1 cellular context compared by ENCODE assay signal in genomic region chr2:54569745-54570296, GRCh38.
TF ChIP-seq lines count a peak whose summit lies in the region.

No MANE protein-coding gene starts in this region.

TF ChIP-seq in HepG2, 621 proteins besides CTCF, POLR2A, EP300 and RAD21 (continued from another document and continues in another):
- TF ChIP-seq, protein P1, sequence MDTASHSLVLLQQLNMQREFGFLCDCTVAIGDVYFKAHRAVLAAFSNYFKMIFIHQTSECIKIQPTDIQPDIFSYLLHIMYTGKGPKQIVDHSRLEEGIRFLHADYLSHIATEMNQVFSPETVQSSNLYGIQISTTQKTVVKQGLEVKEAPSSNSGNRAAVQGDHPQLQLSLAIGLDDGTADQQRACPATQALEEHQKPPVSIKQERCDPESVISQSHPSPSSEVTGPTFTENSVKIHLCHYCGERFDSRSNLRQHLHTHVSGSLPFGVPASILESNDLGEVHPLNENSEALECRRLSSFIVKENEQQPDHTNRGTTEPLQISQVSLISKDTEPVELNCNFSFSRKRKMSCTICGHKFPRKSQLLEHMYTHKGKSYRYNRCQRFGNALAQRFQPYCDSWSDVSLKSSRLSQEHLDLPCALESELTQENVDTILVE (CRISPR knock-in tag; IDR thresholded peaks at IDR 0.05), result no peak
- TF ChIP-seq RXRA (CRISPR knock-in tag; IDR thresholded peaks at IDR 0.05), result no peak
- TF ChIP-seq ZNF337 (CRISPR knock-in tag; IDR thresholded peaks at IDR 0.05; ENCODE audit: borderline replicate concordance, low read depth), result no peak; the same call in 1 of the 2 replicates
- TF ChIP-seq, protein P2, sequence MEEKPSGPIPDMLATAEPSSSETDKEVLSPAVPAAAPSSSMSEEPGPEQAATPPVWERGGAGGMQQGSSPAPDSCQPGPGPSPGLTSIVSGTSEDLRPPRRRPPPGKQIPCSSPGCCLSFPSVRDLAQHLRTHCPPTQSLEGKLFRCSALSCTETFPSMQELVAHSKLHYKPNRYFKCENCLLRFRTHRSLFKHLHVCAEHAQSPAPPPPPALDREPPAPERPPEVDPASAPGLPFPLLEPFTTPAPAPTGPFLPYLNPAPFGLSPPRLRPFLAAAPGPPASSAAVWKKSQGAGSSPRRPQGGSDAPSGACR (CRISPR knock-in tag; IDR thresholded peaks at IDR 0.05), result no peak; the same call in 1 of the 2 replicates
- TF ChIP-seq ZNF577 (CRISPR knock-in tag; IDR thresholded peaks at IDR 0.05; ENCODE audit: borderline replicate concordance, low read depth), result no peak
- TF ChIP-seq ZNF670 (CRISPR knock-in tag; IDR thresholded peaks at IDR 0.05; ENCODE audit: borderline replicate concordance), result no peak
- TF ChIP-seq SETDB1 (CRISPR knock-in tag; IDR thresholded peaks at IDR 0.05; ENCODE audit: borderline replicate concordance), result no peak
- TF ChIP-seq ARNT2 (CRISPR knock-in tag; IDR thresholded peaks at IDR 0.05; ENCODE audit: low read depth), result no peak
- TF ChIP-seq SP1 (IDR thresholded peaks at IDR 0.05), result no peak
- no peak for TF ChIP-seq SP1 (CRISPR knock-in tag; IDR thresholded peaks at IDR 0.05)
- peak; percentile 26; the same call in 1 of the 2 replicates for TF ChIP-seq ZFX (CRISPR knock-in tag; IDR thresholded peaks at IDR 0.05; ENCODE audit: low read depth)
- TF ChIP-seq, protein P3, sequence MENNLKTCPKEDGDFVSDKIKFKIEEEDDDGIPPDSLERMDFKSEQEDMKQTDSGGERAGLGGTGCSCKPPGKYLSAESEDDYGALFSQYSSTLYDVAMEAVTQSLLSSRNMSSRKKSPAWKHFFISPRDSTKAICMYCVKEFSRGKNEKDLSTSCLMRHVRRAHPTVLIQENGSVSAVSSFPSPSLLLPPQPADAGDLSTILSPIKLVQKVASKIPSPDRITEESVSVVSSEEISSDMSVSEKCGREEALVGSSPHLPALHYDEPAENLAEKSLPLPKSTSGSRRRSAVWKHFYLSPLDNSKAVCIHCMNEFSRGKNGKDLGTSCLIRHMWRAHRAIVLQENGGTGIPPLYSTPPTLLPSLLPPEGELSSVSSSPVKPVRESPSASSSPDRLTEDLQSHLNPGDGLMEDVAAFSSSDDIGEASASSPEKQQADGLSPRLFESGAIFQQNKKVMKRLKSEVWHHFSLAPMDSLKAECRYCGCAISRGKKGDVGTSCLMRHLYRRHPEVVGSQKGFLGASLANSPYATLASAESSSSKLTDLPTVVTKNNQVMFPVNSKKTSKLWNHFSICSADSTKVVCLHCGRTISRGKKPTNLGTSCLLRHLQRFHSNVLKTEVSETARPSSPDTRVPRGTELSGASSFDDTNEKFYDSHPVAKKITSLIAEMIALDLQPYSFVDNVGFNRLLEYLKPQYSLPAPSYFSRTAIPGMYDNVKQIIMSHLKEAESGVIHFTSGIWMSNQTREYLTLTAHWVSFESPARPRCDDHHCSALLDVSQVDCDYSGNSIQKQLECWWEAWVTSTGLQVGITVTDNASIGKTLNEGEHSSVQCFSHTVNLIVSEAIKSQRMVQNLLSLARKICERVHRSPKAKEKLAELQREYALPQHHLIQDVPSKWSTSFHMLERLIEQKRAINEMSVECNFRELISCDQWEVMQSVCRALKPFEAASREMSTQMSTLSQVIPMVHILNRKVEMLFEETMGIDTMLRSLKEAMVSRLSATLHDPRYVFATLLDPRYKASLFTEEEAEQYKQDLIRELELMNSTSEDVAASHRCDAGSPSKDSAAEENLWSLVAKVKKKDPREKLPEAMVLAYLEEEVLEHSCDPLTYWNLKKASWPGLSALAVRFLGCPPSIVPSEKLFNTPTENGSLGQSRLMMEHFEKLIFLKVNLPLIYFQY (CRISPR knock-in tag; IDR thresholded peaks at IDR 0.05; ENCODE audit: borderline replicate concordance), result no peak
- TF ChIP-seq HMGA1 (CRISPR knock-in tag; conservative IDR thresholded peaks at IDR 0.05), result no peak
- TF ChIP-seq MBD4 (IDR thresholded peaks at IDR 0.05; ENCODE audit: borderline replicate concordance, low read length), result 0 out of 2 replicates have a peak, but pooled peaks have one; percentile 20
- no peak for TF ChIP-seq REL (CRISPR knock-in tag; conservative IDR thresholded peaks at IDR 0.05)
- TF ChIP-seq NR3C1 (CRISPR knock-in tag; IDR thresholded peaks at IDR 0.05), result no peak
- TF ChIP-seq PRPF4 (IDR thresholded peaks at IDR 0.05; ENCODE audit: low read depth, low read length, poor library complexity, severe bottlenecking), result peak; percentile 32
- no peak for TF ChIP-seq ZBTB7B (CRISPR knock-in tag; IDR thresholded peaks at IDR 0.05)
- peak; percentile 73; the same call in 1 of the 2 replicates for TF ChIP-seq ZFP90 (CRISPR knock-in tag; IDR thresholded peaks at IDR 0.05; ENCODE audit: borderline replicate concordance)
- TF ChIP-seq ATF7-NPFF (CRISPR knock-in tag; IDR thresholded peaks at IDR 0.05; ENCODE audit: low read depth), result no peak
- TF ChIP-seq ZNF652 (CRISPR knock-in tag; IDR thresholded peaks at IDR 0.05; ENCODE audit: borderline replicate concordance, low read depth), result no peak
- TF ChIP-seq NCOA2 (CRISPR knock-in tag; IDR thresholded peaks at IDR 0.05), result no peak
- peak; percentile 53; the same call in 1 of the 2 replicates for TF ChIP-seq BCL6 (CRISPR knock-in tag; IDR thresholded peaks at IDR 0.05)
- no peak for TF ChIP-seq BORCS8-MEF2B (CRISPR knock-in tag; IDR thresholded peaks at IDR 0.05)
- TF ChIP-seq GATAD2A (CRISPR knock-in tag; IDR thresholded peaks at IDR 0.05), result peak; percentile 39; the same call in 1 of the 2 replicates
- no peak for TF ChIP-seq ZNF782 (CRISPR knock-in tag; IDR thresholded peaks at IDR 0.05; ENCODE audit: borderline replicate concordance)
- peak; percentile 45; the same call in 1 of the 2 replicates for TF ChIP-seq ZMYM2 (CRISPR knock-in tag; IDR thresholded peaks at IDR 0.05)
- TF ChIP-seq UBTF (CRISPR knock-in tag; IDR thresholded peaks at IDR 0.05), result peak; percentile 5; the same call in 1 of the 2 replicates
- TF ChIP-seq POGZ (CRISPR knock-in tag; IDR thresholded peaks at IDR 0.05), result no peak
- no peak for TF ChIP-seq NONO (IDR thresholded peaks at IDR 0.05)
- TF ChIP-seq NONO (CRISPR knock-in tag; conservative IDR thresholded peaks at IDR 0.05), result no peak
- TF ChIP-seq ZNF878 (CRISPR knock-in tag; IDR thresholded peaks at IDR 0.05), result no peak
- TF ChIP-seq ATM (IDR thresholded peaks at IDR 0.05; ENCODE audit: borderline replicate concordance), result no peak
- no peak for TF ChIP-seq MTA3 (CRISPR knock-in tag; IDR thresholded peaks at IDR 0.05)
- no peak for TF ChIP-seq ZNF382 (CRISPR knock-in tag; IDR thresholded peaks at IDR 0.05; ENCODE audit: borderline replicate concordance)
- no peak for TF ChIP-seq SIX4 (CRISPR knock-in tag; IDR thresholded peaks at IDR 0.05)
- TF ChIP-seq, protein P4, sequence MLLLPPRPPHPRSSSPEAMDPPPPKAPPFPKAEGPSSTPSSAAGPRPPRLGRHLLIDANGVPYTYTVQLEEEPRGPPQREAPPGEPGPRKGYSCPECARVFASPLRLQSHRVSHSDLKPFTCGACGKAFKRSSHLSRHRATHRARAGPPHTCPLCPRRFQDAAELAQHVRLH (CRISPR knock-in tag; IDR thresholded peaks at IDR 0.05; ENCODE audit: borderline replicate concordance, low read depth), result no peak
- TF ChIP-seq CBX1 (IDR thresholded peaks at IDR 0.05; ENCODE audit: low read depth), result no peak
- 0 out of 2 replicates have a peak, but pooled peaks have one; percentile 52 for TF ChIP-seq FOXC1 (CRISPR knock-in tag; IDR thresholded peaks at IDR 0.05; ENCODE audit: borderline replicate concordance)
- no peak for TF ChIP-seq SSRP1 (CRISPR knock-in tag; IDR thresholded peaks at IDR 0.05)
- TF ChIP-seq, protein P5, sequence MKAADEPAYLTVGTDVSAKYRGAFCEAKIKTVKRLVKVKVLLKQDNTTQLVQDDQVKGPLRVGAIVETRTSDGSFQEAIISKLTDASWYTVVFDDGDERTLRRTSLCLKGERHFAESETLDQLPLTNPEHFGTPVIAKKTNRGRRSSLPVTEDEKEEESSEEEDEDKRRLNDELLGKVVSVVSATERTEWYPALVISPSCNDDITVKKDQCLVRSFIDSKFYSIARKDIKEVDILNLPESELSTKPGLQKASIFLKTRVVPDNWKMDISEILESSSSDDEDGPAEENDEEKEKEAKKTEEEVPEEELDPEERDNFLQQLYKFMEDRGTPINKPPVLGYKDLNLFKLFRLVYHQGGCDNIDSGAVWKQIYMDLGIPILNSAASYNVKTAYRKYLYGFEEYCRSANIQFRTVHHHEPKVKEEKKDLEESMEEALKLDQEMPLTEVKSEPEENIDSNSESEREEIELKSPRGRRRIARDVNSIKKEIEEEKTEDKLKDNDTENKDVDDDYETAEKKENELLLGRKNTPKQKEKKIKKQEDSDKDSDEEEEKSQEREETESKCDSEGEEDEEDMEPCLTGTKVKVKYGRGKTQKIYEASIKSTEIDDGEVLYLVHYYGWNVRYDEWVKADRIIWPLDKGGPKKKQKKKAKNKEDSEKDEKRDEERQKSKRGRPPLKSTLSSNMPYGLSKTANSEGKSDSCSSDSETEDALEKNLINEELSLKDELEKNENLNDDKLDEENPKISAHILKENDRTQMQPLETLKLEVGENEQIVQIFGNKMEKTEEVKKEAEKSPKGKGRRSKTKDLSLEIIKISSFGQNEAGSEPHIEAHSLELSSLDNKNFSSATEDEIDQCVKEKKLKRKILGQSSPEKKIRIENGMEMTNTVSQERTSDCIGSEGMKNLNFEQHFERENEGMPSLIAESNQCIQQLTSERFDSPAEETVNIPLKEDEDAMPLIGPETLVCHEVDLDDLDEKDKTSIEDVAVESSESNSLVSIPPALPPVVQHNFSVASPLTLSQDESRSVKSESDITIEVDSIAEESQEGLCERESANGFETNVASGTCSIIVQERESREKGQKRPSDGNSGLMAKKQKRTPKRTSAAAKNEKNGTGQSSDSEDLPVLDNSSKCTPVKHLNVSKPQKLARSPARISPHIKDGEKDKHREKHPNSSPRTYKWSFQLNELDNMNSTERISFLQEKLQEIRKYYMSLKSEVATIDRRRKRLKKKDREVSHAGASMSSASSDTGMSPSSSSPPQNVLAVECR (CRISPR knock-in tag; IDR thresholded peaks at IDR 0.05; ENCODE audit: borderline replicate concordance), result peak; percentile 29; the same call in 1 of the 2 replicates
- TF ChIP-seq, protein P6, sequence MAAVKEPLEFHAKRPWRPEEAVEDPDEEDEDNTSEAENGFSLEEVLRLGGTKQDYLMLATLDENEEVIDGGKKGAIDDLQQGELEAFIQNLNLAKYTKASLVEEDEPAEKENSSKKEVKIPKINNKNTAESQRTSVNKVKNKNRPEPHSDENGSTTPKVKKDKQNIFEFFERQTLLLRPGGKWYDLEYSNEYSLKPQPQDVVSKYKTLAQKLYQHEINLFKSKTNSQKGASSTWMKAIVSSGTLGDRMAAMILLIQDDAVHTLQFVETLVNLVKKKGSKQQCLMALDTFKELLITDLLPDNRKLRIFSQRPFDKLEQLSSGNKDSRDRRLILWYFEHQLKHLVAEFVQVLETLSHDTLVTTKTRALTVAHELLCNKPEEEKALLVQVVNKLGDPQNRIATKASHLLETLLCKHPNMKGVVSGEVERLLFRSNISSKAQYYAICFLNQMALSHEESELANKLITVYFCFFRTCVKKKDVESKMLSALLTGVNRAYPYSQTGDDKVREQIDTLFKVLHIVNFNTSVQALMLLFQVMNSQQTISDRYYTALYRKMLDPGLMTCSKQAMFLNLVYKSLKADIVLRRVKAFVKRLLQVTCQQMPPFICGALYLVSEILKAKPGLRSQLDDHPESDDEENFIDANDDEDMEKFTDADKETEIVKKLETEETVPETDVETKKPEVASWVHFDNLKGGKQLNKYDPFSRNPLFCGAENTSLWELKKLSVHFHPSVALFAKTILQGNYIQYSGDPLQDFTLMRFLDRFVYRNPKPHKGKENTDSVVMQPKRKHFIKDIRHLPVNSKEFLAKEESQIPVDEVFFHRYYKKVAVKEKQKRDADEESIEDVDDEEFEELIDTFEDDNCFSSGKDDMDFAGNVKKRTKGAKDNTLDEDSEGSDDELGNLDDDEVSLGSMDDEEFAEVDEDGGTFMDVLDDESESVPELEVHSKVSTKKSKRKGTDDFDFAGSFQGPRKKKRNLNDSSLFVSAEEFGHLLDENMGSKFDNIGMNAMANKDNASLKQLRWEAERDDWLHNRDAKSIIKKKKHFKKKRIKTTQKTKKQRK (IDR thresholded peaks at IDR 0.05; ENCODE audit: low read length), result no peak
- TF ChIP-seq PTBP1 (IDR thresholded peaks at IDR 0.05; ENCODE audit: low read depth, low read length, poor library complexity, severe bottlenecking), result no peak
- TF ChIP-seq POLR2AphosphoS2 (IDR thresholded peaks at IDR 0.05; ENCODE audit: low read depth, low read length), result no peak
- no peak for TF ChIP-seq BATF2 (CRISPR knock-in tag; IDR thresholded peaks at IDR 0.05)
- 0 out of 2 replicates have a peak, but pooled peaks have one; percentile 30 for TF ChIP-seq ZNF605 (CRISPR knock-in tag; IDR thresholded peaks at IDR 0.05)
- no peak for TF ChIP-seq ZNF530 (CRISPR knock-in tag; IDR thresholded peaks at IDR 0.05; ENCODE audit: low read depth)
- no peak for TF ChIP-seq ZNF138 (CRISPR knock-in tag; IDR thresholded peaks at IDR 0.05; ENCODE audit: low read depth)
- TF ChIP-seq RARA (CRISPR knock-in tag; IDR thresholded peaks at IDR 0.05), result 0 out of 2 replicates have a peak, but pooled peaks have one; percentile 17
- TF ChIP-seq ZNF432 (CRISPR knock-in tag; IDR thresholded peaks at IDR 0.05; ENCODE audit: borderline replicate concordance), result no peak
- no peak for TF ChIP-seq TFDP1 (CRISPR knock-in tag; IDR thresholded peaks at IDR 0.05; ENCODE audit: borderline replicate concordance)
